Comparison of ENCODE assay signal across 10 cellular contexts in genomic region chr11:60455531-60456042, GRCh38.
DNase-seq lines count a peak whose midpoint lies in the region; ATAC-seq and TF ChIP-seq lines count a peak whose summit lies in the region.
"Had no signal": no experiment of that assay in that cellular context is flagged by ENCODE, and none has a peak within 500 bp of the region (broad histone marks: within the 10 kb centered on the region; RNA-seq: fewer than 3 reads in every experiment).

MS4A1 (plus strand) TSS chr11:60455847; CDS start chr11:60462375, 6,528 bp downstream.

- TF ChIP-seq CTCF in GM06990 (IDR thresholded peaks at IDR 0.05; ENCODE audit: insufficient read depth, low read length, poor library complexity, severe bottlenecking) (no peak), coronary artery (IDR thresholded peaks at IDR 0.05) (no peak)

- H3K27ac ChIP-seq in coronary artery, result no peak within 1 kb of the TSS

- DNase-seq in GM06990 (ENCODE audit: extremely low read depth, insufficient read length) (peak; percentile 82), GM19238 (ENCODE audit: insufficient read length, low spot score) (peak; percentile 69), NAMALWA (ENCODE audit: low spot score) (peak; percentile 95), dedifferentiated amniotic fluid mesenchymal stem cell (ENCODE audit: extremely low spot score) (no peak), NCI-H82 treated with DMSO at 0.1 percent for 48 hours (lab: John Stamatoyannopoulos, UW; ENCODE audit: unreplicated experiment) (no peak), T-helper 1 cell (no peak), coronary artery (ENCODE audit: low spot score) (no peak)
- DNase-seq: activated naive CD4-positive, alpha-beta T cell; HFFc6 had no signal

- peak; percentile 78 for ATAC-seq in HG02852 (IDR thresholded peaks at IDR 0.05; ENCODE audit: unreplicated experiment)

- H3K36me3 ChIP-seq in GM06990 (ENCODE audit: control insufficient read depth, insufficient read depth, low read length), result peaks cover 4% of the 10 kb centered on the region; the same call in 1 of the 2 replicates

- no peaks in the 10 kb centered on the region for H3K27me3 ChIP-seq in GM06990 (replicated peaks; ENCODE audit: control insufficient read depth, insufficient read depth, low read length)

- peak within 1 kb of the TSS; percentile 84 for H3K4me3 ChIP-seq in GM06990 (replicated peaks; ENCODE audit: low read depth, low read length)
- no peak within 1 kb of the TSS for H3K4me3 ChIP-seq in coronary artery

Comparison
In these comparisons a context has a peak if more than half of its experiments do, and no peak if none do; other contexts are left out.
1. DNase-seq: peak in GM06990 (single experiment), GM19238 (single experiment) and NAMALWA (single experiment); none in dedifferentiated amniotic fluid mesenchymal stem cell (single experiment), NCI-H82 treated with DMSO at 0.1 percent for 48 hours (single experiment), T-helper 1 cell (0 of 5) and coronary artery (single experiment).